ENCODE assay signal across 8 cellular contexts in the genomic region with DNA sequence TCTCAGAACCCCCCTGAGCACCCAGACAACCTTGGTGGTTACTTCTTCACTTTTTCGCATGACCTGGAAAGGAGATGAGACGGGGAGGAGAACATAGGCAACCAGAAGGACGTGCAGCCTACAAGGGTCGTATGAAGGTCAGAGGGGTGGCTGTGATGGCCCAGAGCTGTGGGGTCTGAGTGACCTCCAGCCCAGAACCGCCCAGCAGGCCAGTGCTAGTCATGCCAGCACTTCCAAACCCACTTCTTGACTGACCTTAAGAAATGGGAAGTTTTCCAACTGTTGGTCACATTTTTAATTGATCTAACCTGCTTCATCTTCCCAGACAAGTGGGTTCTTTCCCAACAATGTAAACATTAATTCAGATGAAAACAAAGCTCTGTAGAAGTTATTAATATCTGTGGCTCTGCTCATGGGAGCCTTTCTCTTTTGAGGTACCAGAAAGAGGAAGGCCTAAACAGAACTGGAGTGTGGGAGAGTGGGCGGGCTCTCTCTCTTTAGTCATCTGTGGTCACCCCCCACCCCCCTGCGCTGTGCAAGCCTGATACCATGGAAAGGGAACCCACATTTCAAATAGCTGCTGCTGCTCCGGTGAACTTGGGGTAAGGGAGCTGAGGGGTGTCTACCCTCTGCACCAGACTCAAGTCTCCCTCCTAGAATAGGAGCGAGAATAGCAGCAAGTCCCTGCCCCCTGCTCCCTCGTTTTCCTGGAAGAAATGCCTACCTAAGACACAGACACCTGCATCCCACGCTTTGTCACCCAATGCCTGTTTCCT.
DNase-seq lines count a peak whose midpoint lies in the region; ATAC-seq and TF ChIP-seq lines count a peak whose summit lies in the region.

No MANE protein-coding gene starts in this region.

- H3K27me3 ChIP-seq in H9 (ENCODE audit: insufficient read depth, low read length) (no peaks in the 10 kb centered on the region; the same call in 1 of the 2 replicates), thyroid gland (no peaks in the 10 kb centered on the region)

- H3T11ph ChIP-seq in H9 (ENCODE audit: low read length) = no peak overlapping the region

- TF ChIP-seq CTCF in GM12875 (IDR thresholded peaks at IDR 0.05; ENCODE audit: borderline replicate concordance, insufficient read depth, low read depth, low read length) = no peak
- TF ChIP-seq CTCF in RWPE1 (conservative IDR thresholded peaks at IDR 0.05; ENCODE audit: low read depth) = no peak
- TF ChIP-seq CTCF in H9 (conservative IDR thresholded peaks at IDR 0.05) = no peak
- TF ChIP-seq CTCF in thyroid gland (IDR thresholded peaks at IDR 0.05) = no peak

- no peak overlapping the region for H4K91ac ChIP-seq in H9 (ENCODE audit: insufficient read length, low read depth, low read length)

- H3K23me2 ChIP-seq in H9 (ENCODE audit: insufficient read length, low read depth, low read length, poor library complexity, severe bottlenecking) = peaks cover 11% of the 10 kb centered on the region

- H3K9me3 Mint-ChIP-seq in activated naive CD4-positive, alpha-beta T cell treated with anti-CD3 and anti-CD28 coated beads, Interleukin-2, amount 50 U/mL, for 24 hours = no peaks in the 10 kb centered on the region
- H3K9me3 Mint-ChIP-seq in H9 = no peaks in the 10 kb centered on the region; a peak in 1 of 5 replicates

- H3K14ac ChIP-seq in H9 (ENCODE audit: insufficient read depth, low read length) = no peak overlapping the region

- H3K9me3 ChIP-seq in H9 (ENCODE audit: control insufficient read depth, low read depth, low read length) = no peaks in the 10 kb centered on the region
- H3K9me3 ChIP-seq in thyroid gland = no peaks in the 10 kb centered on the region

- H4K20me1 ChIP-seq in H9 (ENCODE audit: control insufficient read depth, insufficient read depth, insufficient read length) = no peaks in the 10 kb centered on the region

- H3K27me3 Mint-ChIP-seq in activated naive CD4-positive, alpha-beta T cell treated with anti-CD3 and anti-CD28 coated beads, Interleukin-2, amount 50 U/mL, for 24 hours = no peaks in the 10 kb centered on the region
- H3K27me3 Mint-ChIP-seq in H9 (ENCODE audit: low read depth) = peaks cover 5% of the 10 kb centered on the region

- H3K4me3 ChIP-seq in GM12875 (ENCODE audit: low read depth, low read length) = peak overlapping the region; percentile 24
- H3K4me3 ChIP-seq in thyroid gland (replicated peaks in 1 of 3) = no peak overlapping the region

- 0 out of 2 replicates have a peak overlapping the region, but pooled peaks have one; percentile 48 for H3K27ac ChIP-seq in RWPE1
- H3K27ac ChIP-seq in H9 (ENCODE audit: insufficient read length, low read depth, low read length) = no peak overlapping the region
- peak overlapping the region in 1 of 3 donors; percentile 86 for H3K27ac ChIP-seq in thyroid gland

- WGBS in H9 (ENCODE audit: extremely low coverage, insufficient read length, low lambda C conversion rate) = no CpG with 5 or more reads among the region's 11 CpGs
- WGBS in thyroid gland, 2 donors = 88 to 96% methylated on average over 11 of the region's 11 CpGs

- H3K36me3 Mint-ChIP-seq in activated naive CD4-positive, alpha-beta T cell treated with anti-CD3 and anti-CD28 coated beads, Interleukin-2, amount 50 U/mL, for 24 hours = peaks cover 2% of the 10 kb centered on the region
- peaks cover 0 to 7% (median 3%) of the 10 kb centered on the region in 3 experiments; a peak in 3 of 7 replicates for H3K36me3 Mint-ChIP-seq in H9 (ENCODE audit: insufficient read depth in 1 of 3, low read depth in 3 of 3)

- DNase-seq in RWPE1 (ENCODE audit: low spot score) (no peak), pons (ENCODE audit: low spot score) (peak; percentile 58), NCI-H526 (lab: John Stamatoyannopoulos, UW) (no peak), H9 (no peak), thyroid gland (no peak)

- H2BK15ac ChIP-seq in H9 (ENCODE audit: low read depth, low read length) = no peak overlapping the region

- POLR2A ChIA-PET in RWPE1 (lab: Yijun Ruan, JAX; ENCODE audit: low non-redundant PET) = no interaction called here

- no peak overlapping the region for H3K56ac ChIP-seq in H9 (ENCODE audit: insufficient read length, low read depth, low read length)

- peaks cover 8% of the 10 kb centered on the region; the same call in 1 of the 2 replicates for H3K79me2 ChIP-seq in H9 (ENCODE audit: insufficient read depth, low read length)

- H3K4me2 ChIP-seq in H9 (ENCODE audit: insufficient read depth, insufficient read length, low read length) = no peak overlapping the region

- H4K5ac ChIP-seq in H9 (ENCODE audit: insufficient read length, low read depth, low read length) = no peak overlapping the region

- H3K18ac ChIP-seq in H9 (ENCODE audit: insufficient read length, low read depth, low read length) = no peak overlapping the region

- no peak overlapping the region for H4K8ac ChIP-seq in H9 (replicated peaks; ENCODE audit: insufficient read length, low read depth, low read length)

- CTCF ChIA-PET in RWPE1 (lab: Yijun Ruan, JAX) = interaction anchor here (0.7 to 1.7 kb wide), 2 partner anchors 12 to 56 kb away, joined by 4 read pairs; no protein-coding TSS in a partner anchor

- H2BK12ac ChIP-seq in H9 (ENCODE audit: insufficient read length, low read depth, low read length) = no peak overlapping the region

- no peak overlapping the region for H2BK120ac ChIP-seq in H9 (ENCODE audit: low read depth, low read length, poor library complexity, severe bottlenecking)

- no peak overlapping the region for H2BK5ac ChIP-seq in H9 (ENCODE audit: insufficient read length, low read length)

- H3K4ac ChIP-seq in H9 (ENCODE audit: low read depth, low read length) = no peak overlapping the region

- H2AK5ac ChIP-seq in H9 (ENCODE audit: insufficient read length, low read length) = no peak overlapping the region

- no peak overlapping the region for H2AFZ ChIP-seq in H9 (ENCODE audit: low read length)

- no peak overlapping the region for H3K9ac ChIP-seq in H9 (ENCODE audit: extremely low read depth, insufficient read length, low read length)

- H3K4me1 ChIP-seq in H9 (ENCODE audit: insufficient read depth, low read length) = peaks cover 9% of the 10 kb centered on the region; the same call in 1 of the 2 replicates
- H3K4me1 ChIP-seq in thyroid gland = peaks cover 39 to 65% of the 10 kb centered on the region in 2 donors

- no peak overlapping the region for H2BK20ac ChIP-seq in H9 (ENCODE audit: low read depth, low read length, poor library complexity, severe bottlenecking)

- intact Hi-C loops in thyroid gland (cut with DNase I) = no loop called here

- H3K36me3 ChIP-seq in thyroid gland = no peaks in the 10 kb centered on the region

- H3K23ac ChIP-seq in H9 (ENCODE audit: insufficient read length, low read depth, low read length) = no peak overlapping the region

- H3K4me3 Mint-ChIP-seq in activated naive CD4-positive, alpha-beta T cell treated with anti-CD3 and anti-CD28 coated beads, Interleukin-2, amount 50 U/mL, for 24 hours = peak overlapping the region; percentile 76
- H3K4me3 Mint-ChIP-seq in H9 = no peak overlapping the region

- no peak for TF ChIP-seq POLR2A in thyroid gland (IDR thresholded peaks at IDR 0.05)

- H3K79me1 ChIP-seq in H9 (ENCODE audit: insufficient read depth, low read depth, low read length, poor library complexity, severe bottlenecking) = peaks cover 6% of the 10 kb centered on the region

- peaks cover 90% of the 10 kb centered on the region for H3K4me1 Mint-ChIP-seq in activated naive CD4-positive, alpha-beta T cell treated with anti-CD3 and anti-CD28 coated beads, Interleukin-2, amount 50 U/mL, for 24 hours
- peaks cover 64 to 80% of the 10 kb centered on the region in 2 experiments for H3K4me1 Mint-ChIP-seq in H9

- no peak for ATAC-seq in GM19467 (IDR thresholded peaks at IDR 0.05; ENCODE audit: unreplicated experiment)

- H3K27ac Mint-ChIP-seq in activated naive CD4-positive, alpha-beta T cell treated with anti-CD3 and anti-CD28 coated beads, Interleukin-2, amount 50 U/mL, for 24 hours = peak overlapping the region; percentile 96
- H3K27ac Mint-ChIP-seq in H9 = no peak overlapping the region
